Comparison of ENCODE assay signal across 1 cellular context in genomic region chr1:166910396-166910994, GRCh38.
TF ChIP-seq lines count a peak whose summit lies in the region.

No MANE protein-coding gene starts in this region.

TF ChIP-seq in K562, 482 proteins besides CTCF, POLR2A, EP300 and RAD21 (continued from another document and continues in another):
- TF ChIP-seq, protein P1, sequence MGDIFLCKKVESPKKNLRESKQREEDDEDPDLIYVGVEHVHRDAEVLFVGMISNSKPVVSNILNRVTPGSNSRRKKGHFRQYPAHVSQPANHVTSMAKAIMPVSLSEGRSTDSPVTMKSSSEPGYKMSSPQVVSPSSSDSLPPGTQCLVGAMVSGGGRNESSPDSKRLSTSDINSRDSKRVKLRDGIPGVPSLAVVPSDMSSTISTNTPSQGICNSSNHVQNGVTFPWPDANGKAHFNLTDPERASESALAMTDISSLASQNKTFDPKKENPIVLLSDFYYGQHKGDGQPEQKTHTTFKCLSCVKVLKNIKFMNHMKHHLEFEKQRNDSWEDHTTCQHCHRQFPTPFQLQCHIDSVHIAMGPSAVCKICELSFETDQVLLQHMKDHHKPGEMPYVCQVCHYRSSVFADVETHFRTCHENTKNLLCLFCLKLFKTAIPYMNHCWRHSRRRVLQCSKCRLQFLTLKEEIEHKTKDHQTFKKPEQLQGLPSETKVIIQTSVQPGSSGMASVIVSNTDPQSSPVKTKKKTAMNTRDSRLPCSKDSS (IDR thresholded peaks at IDR 0.05; ENCODE audit: low read depth, partially characterized antibody) = no peak
- peak; percentile 88 for TF ChIP-seq SMC3 (conservative IDR thresholded peaks at IDR 0.05; ENCODE audit: insufficient read depth, low read depth, low read length)
- peak; percentile 97 for TF ChIP-seq JUND (IDR thresholded peaks at IDR 0.05; ENCODE audit: borderline replicate concordance, low read depth, low read length)
- TF ChIP-seq JUND (tag; IDR thresholded peaks at IDR 0.05; ENCODE audit: borderline replicate concordance, low read depth, low read length) = peak; percentile 98
- TF ChIP-seq ZNF197 (CRISPR knock-in tag; IDR thresholded peaks at IDR 0.05; ENCODE audit: low read depth) = 0 out of 2 replicates have a peak, but pooled peaks have one; percentile 61
- TF ChIP-seq L3MBTL2 (IDR thresholded peaks at IDR 0.05) = peak; percentile 82
- TF ChIP-seq CBFB (CRISPR knock-in tag; IDR thresholded peaks at IDR 0.05) = no peak
- TF ChIP-seq CBX1 (IDR thresholded peaks at IDR 0.05; ENCODE audit: low read depth) = no peak
- peak; percentile 11 for TF ChIP-seq ASH1L (IDR thresholded peaks at IDR 0.05; ENCODE audit: borderline replicate concordance, low read depth, partially characterized antibody)
- TF ChIP-seq, protein P2, sequence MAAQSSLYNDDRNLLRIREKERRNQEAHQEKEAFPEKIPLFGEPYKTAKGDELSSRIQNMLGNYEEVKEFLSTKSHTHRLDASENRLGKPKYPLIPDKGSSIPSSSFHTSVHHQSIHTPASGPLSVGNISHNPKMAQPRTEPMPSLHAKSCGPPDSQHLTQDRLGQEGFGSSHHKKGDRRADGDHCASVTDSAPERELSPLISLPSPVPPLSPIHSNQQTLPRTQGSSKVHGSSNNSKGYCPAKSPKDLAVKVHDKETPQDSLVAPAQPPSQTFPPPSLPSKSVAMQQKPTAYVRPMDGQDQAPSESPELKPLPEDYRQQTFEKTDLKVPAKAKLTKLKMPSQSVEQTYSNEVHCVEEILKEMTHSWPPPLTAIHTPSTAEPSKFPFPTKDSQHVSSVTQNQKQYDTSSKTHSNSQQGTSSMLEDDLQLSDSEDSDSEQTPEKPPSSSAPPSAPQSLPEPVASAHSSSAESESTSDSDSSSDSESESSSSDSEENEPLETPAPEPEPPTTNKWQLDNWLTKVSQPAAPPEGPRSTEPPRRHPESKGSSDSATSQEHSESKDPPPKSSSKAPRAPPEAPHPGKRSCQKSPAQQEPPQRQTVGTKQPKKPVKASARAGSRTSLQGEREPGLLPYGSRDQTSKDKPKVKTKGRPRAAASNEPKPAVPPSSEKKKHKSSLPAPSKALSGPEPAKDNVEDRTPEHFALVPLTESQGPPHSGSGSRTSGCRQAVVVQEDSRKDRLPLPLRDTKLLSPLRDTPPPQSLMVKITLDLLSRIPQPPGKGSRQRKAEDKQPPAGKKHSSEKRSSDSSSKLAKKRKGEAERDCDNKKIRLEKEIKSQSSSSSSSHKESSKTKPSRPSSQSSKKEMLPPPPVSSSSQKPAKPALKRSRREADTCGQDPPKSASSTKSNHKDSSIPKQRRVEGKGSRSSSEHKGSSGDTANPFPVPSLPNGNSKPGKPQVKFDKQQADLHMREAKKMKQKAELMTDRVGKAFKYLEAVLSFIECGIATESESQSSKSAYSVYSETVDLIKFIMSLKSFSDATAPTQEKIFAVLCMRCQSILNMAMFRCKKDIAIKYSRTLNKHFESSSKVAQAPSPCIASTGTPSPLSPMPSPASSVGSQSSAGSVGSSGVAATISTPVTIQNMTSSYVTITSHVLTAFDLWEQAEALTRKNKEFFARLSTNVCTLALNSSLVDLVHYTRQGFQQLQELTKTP (IDR thresholded peaks at IDR 0.05; ENCODE audit: low read depth in 1 of 2, partially characterized antibody in 2 of 2) = no peak
- TF ChIP-seq HDGF (IDR thresholded peaks at IDR 0.05) = no peak
- no peak for TF ChIP-seq PHB2 (IDR thresholded peaks at IDR 0.05; ENCODE audit: low read depth)
- TF ChIP-seq ELF4 (CRISPR knock-in tag; IDR thresholded peaks at IDR 0.05) = no peak
- no peak for TF ChIP-seq ZNF764 (CRISPR knock-in tag; IDR thresholded peaks at IDR 0.05; ENCODE audit: low read depth)
- TF ChIP-seq SRSF1 (IDR thresholded peaks at IDR 0.05; ENCODE audit: low read depth, low read length) = no peak
- no peak for TF ChIP-seq ZNF175 (CRISPR knock-in tag; IDR thresholded peaks at IDR 0.05; ENCODE audit: low read depth)
- TF ChIP-seq FOXP1 (CRISPR knock-in tag; IDR thresholded peaks at IDR 0.05) = no peak
- TF ChIP-seq RBFOX2 (IDR thresholded peaks at IDR 0.05; ENCODE audit: low read depth, low read length) = no peak
- TF ChIP-seq SIRT6 (IDR thresholded peaks at IDR 0.05; ENCODE audit: low read depth, low read length) = no peak
- TF ChIP-seq, protein P3, sequence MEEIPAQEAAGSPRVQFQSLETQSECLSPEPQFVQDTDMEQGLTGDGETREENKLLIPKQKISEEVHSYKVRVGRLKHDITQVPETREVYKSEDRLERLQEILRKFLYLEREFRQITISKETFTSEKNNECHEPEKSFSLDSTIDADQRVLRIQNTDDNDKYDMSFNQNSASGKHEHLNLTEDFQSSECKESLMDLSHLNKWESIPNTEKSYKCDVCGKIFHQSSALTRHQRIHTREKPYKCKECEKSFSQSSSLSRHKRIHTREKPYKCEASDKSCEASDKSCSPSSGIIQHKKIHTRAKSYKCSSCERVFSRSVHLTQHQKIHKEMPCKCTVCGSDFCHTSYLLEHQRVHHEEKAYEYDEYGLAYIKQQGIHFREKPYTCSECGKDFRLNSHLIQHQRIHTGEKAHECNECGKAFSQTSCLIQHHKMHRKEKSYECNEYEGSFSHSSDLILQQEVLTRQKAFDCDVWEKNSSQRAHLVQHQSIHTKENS (CRISPR knock-in tag; IDR thresholded peaks at IDR 0.05) = no peak
- TF ChIP-seq PTRF (tag; IDR thresholded peaks at IDR 0.05) = no peak
- TF ChIP-seq RFX5 (IDR thresholded peaks at IDR 0.05; ENCODE audit: low read depth, low read length) = no peak
- no peak for TF ChIP-seq TBP (optimal IDR thresholded peaks at IDR 0.05; ENCODE audit: low read depth, low read length)
- TF ChIP-seq PKNOX1 (IDR thresholded peaks at IDR 0.05) = no peak
- TF ChIP-seq CHCHD3 (CRISPR knock-in tag; IDR thresholded peaks at IDR 0.05) = no peak
- no peak for TF ChIP-seq MTA3 (IDR thresholded peaks at IDR 0.05; ENCODE audit: borderline replicate concordance)
- TF ChIP-seq ETV6 (IDR thresholded peaks at IDR 0.05; ENCODE audit: borderline replicate concordance in 1 of 2, low read depth in 2 of 2, low read length in 1 of 2) = no peak
- TF ChIP-seq ETV6 (CRISPR knock-in tag; IDR thresholded peaks at IDR 0.05; ENCODE audit: borderline replicate concordance) = no peak
- no peak for TF ChIP-seq RFX7 (CRISPR knock-in tag; IDR thresholded peaks at IDR 0.05)
- TF ChIP-seq, protein P4, sequence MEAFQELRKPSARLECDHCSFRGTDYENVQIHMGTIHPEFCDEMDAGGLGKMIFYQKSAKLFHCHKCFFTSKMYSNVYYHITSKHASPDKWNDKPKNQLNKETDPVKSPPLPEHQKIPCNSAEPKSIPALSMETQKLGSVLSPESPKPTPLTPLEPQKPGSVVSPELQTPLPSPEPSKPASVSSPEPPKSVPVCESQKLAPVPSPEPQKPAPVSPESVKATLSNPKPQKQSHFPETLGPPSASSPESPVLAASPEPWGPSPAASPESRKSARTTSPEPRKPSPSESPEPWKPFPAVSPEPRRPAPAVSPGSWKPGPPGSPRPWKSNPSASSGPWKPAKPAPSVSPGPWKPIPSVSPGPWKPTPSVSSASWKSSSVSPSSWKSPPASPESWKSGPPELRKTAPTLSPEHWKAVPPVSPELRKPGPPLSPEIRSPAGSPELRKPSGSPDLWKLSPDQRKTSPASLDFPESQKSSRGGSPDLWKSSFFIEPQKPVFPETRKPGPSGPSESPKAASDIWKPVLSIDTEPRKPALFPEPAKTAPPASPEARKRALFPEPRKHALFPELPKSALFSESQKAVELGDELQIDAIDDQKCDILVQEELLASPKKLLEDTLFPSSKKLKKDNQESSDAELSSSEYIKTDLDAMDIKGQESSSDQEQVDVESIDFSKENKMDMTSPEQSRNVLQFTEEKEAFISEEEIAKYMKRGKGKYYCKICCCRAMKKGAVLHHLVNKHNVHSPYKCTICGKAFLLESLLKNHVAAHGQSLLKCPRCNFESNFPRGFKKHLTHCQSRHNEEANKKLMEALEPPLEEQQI (IDR thresholded peaks at IDR 0.05) = peak; percentile 83
- TF ChIP-seq, protein P5, sequence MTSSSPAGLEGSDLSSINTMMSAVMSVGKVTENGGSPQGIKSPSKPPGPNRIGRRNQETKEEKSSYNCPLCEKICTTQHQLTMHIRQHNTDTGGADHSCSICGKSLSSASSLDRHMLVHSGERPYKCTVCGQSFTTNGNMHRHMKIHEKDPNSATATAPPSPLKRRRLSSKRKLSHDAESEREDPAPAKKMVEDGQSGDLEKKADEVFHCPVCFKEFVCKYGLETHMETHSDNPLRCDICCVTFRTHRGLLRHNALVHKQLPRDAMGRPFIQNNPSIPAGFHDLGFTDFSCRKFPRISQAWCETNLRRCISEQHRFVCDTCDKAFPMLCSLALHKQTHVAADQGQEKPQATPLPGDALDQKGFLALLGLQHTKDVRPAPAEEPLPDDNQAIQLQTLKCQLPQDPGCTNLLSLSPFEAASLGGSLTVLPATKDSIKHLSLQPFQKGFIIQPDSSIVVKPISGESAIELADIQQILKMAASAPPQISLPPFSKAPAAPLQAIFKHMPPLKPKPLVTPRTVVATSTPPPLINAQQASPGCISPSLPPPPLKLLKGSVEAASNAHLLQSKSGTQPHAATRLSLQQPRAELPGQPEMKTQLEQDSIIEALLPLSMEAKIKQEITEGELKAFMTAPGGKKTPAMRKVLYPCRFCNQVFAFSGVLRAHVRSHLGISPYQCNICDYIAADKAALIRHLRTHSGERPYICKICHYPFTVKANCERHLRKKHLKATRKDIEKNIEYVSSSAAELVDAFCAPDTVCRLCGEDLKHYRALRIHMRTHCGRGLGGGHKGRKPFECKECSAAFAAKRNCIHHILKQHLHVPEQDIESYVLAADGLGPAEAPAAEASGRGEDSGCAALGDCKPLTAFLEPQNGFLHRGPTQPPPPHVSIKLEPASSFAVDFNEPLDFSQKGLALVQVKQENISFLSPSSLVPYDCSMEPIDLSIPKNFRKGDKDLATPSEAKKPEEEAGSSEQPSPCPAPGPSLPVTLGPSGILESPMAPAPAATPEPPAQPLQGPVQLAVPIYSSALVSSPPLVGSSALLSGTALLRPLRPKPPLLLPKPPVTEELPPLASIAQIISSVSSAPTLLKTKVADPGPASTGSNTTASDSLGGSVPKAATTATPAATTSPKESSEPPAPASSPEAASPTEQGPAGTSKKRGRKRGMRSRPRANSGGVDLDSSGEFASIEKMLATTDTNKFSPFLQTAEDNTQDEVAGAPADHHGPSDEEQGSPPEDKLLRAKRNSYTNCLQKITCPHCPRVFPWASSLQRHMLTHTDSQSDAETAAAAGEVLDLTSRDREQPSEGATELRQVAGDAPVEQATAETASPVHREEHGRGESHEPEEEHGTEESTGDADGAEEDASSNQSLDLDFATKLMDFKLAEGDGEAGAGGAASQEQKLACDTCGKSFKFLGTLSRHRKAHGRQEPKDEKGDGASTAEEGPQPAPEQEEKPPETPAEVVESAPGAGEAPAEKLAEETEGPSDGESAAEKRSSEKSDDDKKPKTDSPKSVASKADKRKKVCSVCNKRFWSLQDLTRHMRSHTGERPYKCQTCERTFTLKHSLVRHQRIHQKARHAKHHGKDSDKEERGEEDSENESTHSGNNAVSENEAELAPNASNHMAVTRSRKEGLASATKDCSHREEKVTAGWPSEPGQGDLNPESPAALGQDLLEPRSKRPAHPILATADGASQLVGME (CRISPR knock-in tag; IDR thresholded peaks at IDR 0.05) = no peak
- TF ChIP-seq HNRNPLL (IDR thresholded peaks at IDR 0.05; ENCODE audit: low read depth, low read length, poor library complexity, severe bottlenecking) = no peak
- no peak for TF ChIP-seq ZNF174 (CRISPR knock-in tag; IDR thresholded peaks at IDR 0.05)
- TF ChIP-seq MAFF (IDR thresholded peaks at IDR 0.05; ENCODE audit: low read length) = peak; percentile 95
- no peak for TF ChIP-seq ESRRA (IDR thresholded peaks at IDR 0.05; ENCODE audit: borderline replicate concordance, low read depth)
- TF ChIP-seq TCF7L2 (IDR thresholded peaks at IDR 0.05; ENCODE audit: low read depth, low read length) = no peak
- peak; percentile 96 for TF ChIP-seq C11orf30 (IDR thresholded peaks at IDR 0.05; ENCODE audit: low read depth)
- no peak for TF ChIP-seq RHOXF2B (CRISPR knock-in tag; conservative IDR thresholded peaks at IDR 0.05)
- TF ChIP-seq, protein P6, sequence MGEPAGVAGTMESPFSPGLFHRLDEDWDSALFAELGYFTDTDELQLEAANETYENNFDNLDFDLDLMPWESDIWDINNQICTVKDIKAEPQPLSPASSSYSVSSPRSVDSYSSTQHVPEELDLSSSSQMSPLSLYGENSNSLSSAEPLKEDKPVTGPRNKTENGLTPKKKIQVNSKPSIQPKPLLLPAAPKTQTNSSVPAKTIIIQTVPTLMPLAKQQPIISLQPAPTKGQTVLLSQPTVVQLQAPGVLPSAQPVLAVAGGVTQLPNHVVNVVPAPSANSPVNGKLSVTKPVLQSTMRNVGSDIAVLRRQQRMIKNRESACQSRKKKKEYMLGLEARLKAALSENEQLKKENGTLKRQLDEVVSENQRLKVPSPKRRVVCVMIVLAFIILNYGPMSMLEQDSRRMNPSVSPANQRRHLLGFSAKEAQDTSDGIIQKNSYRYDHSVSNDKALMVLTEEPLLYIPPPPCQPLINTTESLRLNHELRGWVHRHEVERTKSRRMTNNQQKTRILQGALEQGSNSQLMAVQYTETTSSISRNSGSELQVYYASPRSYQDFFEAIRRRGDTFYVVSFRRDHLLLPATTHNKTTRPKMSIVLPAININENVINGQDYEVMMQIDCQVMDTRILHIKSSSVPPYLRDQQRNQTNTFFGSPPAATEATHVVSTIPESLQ (CRISPR knock-in tag; IDR thresholded peaks at IDR 0.05) = no peak
- no peak for TF ChIP-seq ZNF586 (CRISPR knock-in tag; conservative IDR thresholded peaks at IDR 0.05)
- no peak for TF ChIP-seq ADNP (tag; IDR thresholded peaks at IDR 0.05)
- TF ChIP-seq MYNN (IDR thresholded peaks at IDR 0.05) = no peak
- TF ChIP-seq MYNN (CRISPR knock-in tag; IDR thresholded peaks at IDR 0.05) = no peak
- TF ChIP-seq PBX2 (CRISPR knock-in tag; IDR thresholded peaks at IDR 0.05; ENCODE audit: low read depth) = no peak
- TF ChIP-seq PBX2 (tag; conservative IDR thresholded peaks at IDR 0.05; ENCODE audit: low read depth) = no peak
